In genomic region chr7:28800150-28800549, GRCh38 we compare ENCODE assay signal across 25 cellular contexts.
DNase-seq lines count a peak whose midpoint lies in the region; ATAC-seq and TF ChIP-seq lines count a peak whose summit lies in the region.
"Had no signal": no experiment of that assay in that cellular context is flagged by ENCODE, and none has a peak within 500 bp of the region (broad histone marks: within the 10 kb centered on the region; RNA-seq: fewer than 3 reads in every experiment).

No MANE protein-coding gene starts in this region.

- H3K36me3 ChIP-seq in upper lobe of left lung (peaks cover 0 to 6% (median 0%) of the 10 kb centered on the region in 4 donors), vagina (no peaks in the 10 kb centered on the region)
- H3K36me3 ChIP-seq: ovary, suprapubic skin had no signal

- TF ChIP-seq EP300 in upper lobe of left lung (IDR thresholded peaks at IDR 0.05) = no peak

- no peak for TF ChIP-seq POLR2A in upper lobe of left lung (IDR thresholded peaks at IDR 0.05)
- no peak for TF ChIP-seq POLR2A in vagina (IDR thresholded peaks at IDR 0.05)

- H3K27me3 ChIP-seq in upper lobe of left lung (no peaks in the 10 kb centered on the region), vagina (no peaks in the 10 kb centered on the region)
- H3K27me3 ChIP-seq: esophagus muscularis mucosa, gastrocnemius medialis, ovary, suprapubic skin had no signal

- H3K27ac ChIP-seq in VCaP (peak overlapping the region; percentile 34), upper lobe of left lung (no peak overlapping the region), vagina (no peak overlapping the region)
- H3K27ac ChIP-seq: gastrocnemius medialis, ovary, RWPE1, suprapubic skin had no signal

- H3K4me3 ChIP-seq in upper lobe of left lung = no peak overlapping the region
- H3K4me3 ChIP-seq in vagina = no peak overlapping the region
- H3K4me3 ChIP-seq: coronary artery, esophagus muscularis mucosa, gastrocnemius medialis, ovary, suprapubic skin had no signal

- H3K9me3 ChIP-seq in upper lobe of left lung = no peaks in the 10 kb centered on the region
- H3K9me3 ChIP-seq in vagina = no peaks in the 10 kb centered on the region
- H3K9me3 ChIP-seq: esophagus muscularis mucosa, gastrocnemius medialis, ovary, suprapubic skin had no signal

- peak; percentile 41 for DNase-seq in SIG-M5 treated with dmso at 0.1 percent for 504 hours (lab: John Stamatoyannopoulos, UW; ENCODE audit: unreplicated experiment)
- DNase-seq in SIG-M5 (lab: John Stamatoyannopoulos, UW) = no peak
- DNase-seq in left lobe of liver (ENCODE audit: low spot score) = no peak
- peak in 1 of 2 donors; percentile 32 for DNase-seq in upper lobe of left lung
- DNase-seq in vagina (ENCODE audit: extremely low spot score in 2 of 2) = no peak
- no peak for DNase-seq in DMS79 (lab: John Stamatoyannopoulos, UW)
- no peak for DNase-seq in activated CD4-positive, alpha-beta T cell treated with anti-CD3 and anti-CD28 coated beads, Interleukin-2, amount 50 U/mL, for 48 hours
- DNase-seq: activated CD8-positive, alpha-beta T cell treated with anti-CD3 and anti-CD28 coated beads, Interleukin-2, amount 10 ng/mL, durations not matched to agents 7 days and 5 days; CD4-positive, CD25-positive, alpha-beta regulatory T cell; IMR-90; NCI-H1105 treated with DMSO at 0.1 percent for 48 hours; NCI-H2081; NCI-H2227 treated with DMSO at 0.1 percent for 48 hours; NCI-H69; ovary; stimulated activated CD4-positive, alpha-beta T cell treated with anti-CD3 and anti-CD28 coated beads, Interleukin-4, amount 100 ng/mL, for 24 hours; T-helper 2 cell had no signal

- no peaks in the 10 kb centered on the region for H3K4me1 ChIP-seq in upper lobe of left lung
- no peaks in the 10 kb centered on the region for H3K4me1 ChIP-seq in vagina
- H3K4me1 ChIP-seq: gastrocnemius medialis, suprapubic skin had no signal

- TF ChIP-seq CTCF in VCaP (conservative IDR thresholded peaks at IDR 0.05) (no peak), upper lobe of left lung (IDR thresholded peaks at IDR 0.05) (no peak), vagina (IDR thresholded peaks at IDR 0.05) (no peak)

- ATAC-seq in left lobe of liver (peak; percentile 47), upper lobe of left lung (ENCODE audit: low FRiP score in 2 of 2) (peak; percentile 66 to 68)
- ATAC-seq: activated CD8-positive, alpha-beta T cell treated with anti-CD3 and anti-CD28 coated beads, Interleukin-2, amount 10 ng/mL, durations not matched to agents 7 days and 5 days; gastrocnemius medialis; SK-N-SH treated with all-trans-retinoic acid at 6 μM for 48 hours; stimulated activated memory B cell treated with anti-CD40 and anti-IgM and Interleukin-4, amounts not matched to agents 10 μg/mL and 1 μg/mL and 100 μg/mL, for 72 hours had no signal

- intact Hi-C loops in vagina (cut with DNase I) = no loop called here

- 66 to 90% methylated on average over 7 of the region's 7 CpGs for WGBS in upper lobe of left lung, 2 donors
